25 cellular contexts compared by ENCODE assay signal in the genomic region with DNA sequence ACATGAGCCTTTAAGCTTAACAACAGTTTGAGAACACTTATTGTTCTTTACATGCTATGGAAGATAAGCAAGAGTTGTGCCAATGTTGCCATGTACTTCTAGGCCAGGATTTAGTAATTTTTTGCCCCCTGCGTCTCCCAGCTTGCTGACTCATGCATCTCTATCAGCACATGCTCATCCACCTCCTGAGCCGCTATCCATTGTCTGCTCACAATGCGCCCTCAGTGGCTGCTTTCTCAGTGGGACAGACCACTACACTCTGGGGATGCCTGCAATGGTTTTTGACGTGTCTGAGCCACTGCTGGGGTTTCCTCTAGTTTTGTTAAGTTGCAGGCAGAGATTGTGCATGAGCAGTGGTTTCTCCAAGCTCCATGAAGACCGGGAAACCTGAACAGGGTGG. TPM values are rescaled to one million over a fixed set of nuclear protein-coding genes. Genes with fewer than 3 reads are reported as not detected.
A peak's percentile ranks its signal among the peaks of the same experiment; 100 is the strongest.
DNase-seq lines count a peak whose midpoint lies in the region; ATAC-seq and TF ChIP-seq lines count a peak whose summit lies in the region.
"Had no signal": no experiment of that assay in that cellular context is flagged by ENCODE, and none has a peak within 500 bp of the region (broad histone marks: within the 10 kb centered on the region; RNA-seq: fewer than 3 reads in every experiment).

No MANE protein-coding gene starts in this region.

- no peaks in the 10 kb centered on the region for H3K9me3 Mint-ChIP-seq in activated T-helper 1 cell treated with anti-CD3 and anti-CD28 coated beads, Interleukin-12 subunit alpha, Interleukin-12 subunit beta, Interleukin-2, Interleukin-4 antibody, amounts not matched to agents 30 ng/mL and 10 ng/mL and 1 ng/mL, durations not matched to agents 14 hours and 24 hours and 36 hours
- H3K9me3 Mint-ChIP-seq: activated CD4-positive, alpha-beta memory T cell treated with anti-CD3 and anti-CD28 coated beads, Interleukin-2, amount 10 ng/mL, durations not matched to agents 7 days and 5 days; activated naive CD4-positive, alpha-beta T cell treated with anti-CD3 and anti-CD28 coated beads, Interleukin-2, amount 10 ng/mL, durations not matched to agents 7 days and 5 days; CD8-positive, alpha-beta memory T cell; immature natural killer cell had no signal

- peaks cover 19% of the 10 kb centered on the region for H3K4me1 Mint-ChIP-seq in activated T-helper 1 cell treated with anti-CD3 and anti-CD28 coated beads, Interleukin-12 subunit alpha, Interleukin-12 subunit beta, Interleukin-2, Interleukin-4 antibody, amounts not matched to agents 30 ng/mL and 10 ng/mL and 1 ng/mL, durations not matched to agents 14 hours and 24 hours and 36 hours (ENCODE audit: low read depth)

- no peak for TF ChIP-seq CTCF in fibroblast of pulmonary artery (IDR thresholded peaks at IDR 0.05; ENCODE audit: low read length, missing control alignments)

- H3K27me3 Mint-ChIP-seq in activated T-helper 1 cell treated with anti-CD3 and anti-CD28 coated beads, Interleukin-12 subunit alpha, Interleukin-12 subunit beta, Interleukin-2, Interleukin-4 antibody, amounts not matched to agents 30 ng/mL and 10 ng/mL and 1 ng/mL, durations not matched to agents 14 hours and 24 hours and 36 hours (ENCODE audit: insufficient read depth), result no peaks in the 10 kb centered on the region
- H3K27me3 Mint-ChIP-seq: activated CD4-positive, alpha-beta memory T cell treated with anti-CD3 and anti-CD28 coated beads, Interleukin-2, amount 10 ng/mL, durations not matched to agents 7 days and 5 days; activated naive CD4-positive, alpha-beta T cell treated with anti-CD3 and anti-CD28 coated beads, Interleukin-2, amount 10 ng/mL, durations not matched to agents 7 days and 5 days had no signal

- intact Hi-C loops in activated T-helper 1 cell treated with anti-CD3 and anti-CD28 coated beads, Interleukin-12 subunit alpha, Interleukin-12 subunit beta, Interleukin-2, Interleukin-4 antibody, amounts not matched to agents 30 ng/mL and 10 ng/mL and 1 ng/mL, durations not matched to agents 14 hours and 24 hours and 36 hours (cut with micrococcal nuclease), result no loop called here

- ATAC-seq in GM21717 (IDR thresholded peaks at IDR 0.05; ENCODE audit: unreplicated experiment) (no peak), HG02588 (IDR thresholded peaks at IDR 0.05; ENCODE audit: unreplicated experiment) (no peak)
- ATAC-seq: body of pancreas, GM12878, left ventricle myocardium superior had no signal

- peaks cover 42% of the 10 kb centered on the region for H3K36me3 Mint-ChIP-seq in activated T-helper 1 cell treated with anti-CD3 and anti-CD28 coated beads, Interleukin-12 subunit alpha, Interleukin-12 subunit beta, Interleukin-2, Interleukin-4 antibody, amounts not matched to agents 30 ng/mL and 10 ng/mL and 1 ng/mL, durations not matched to agents 14 hours and 24 hours and 36 hours (ENCODE audit: low read depth)

- DNase-seq in DMS79 treated with DMSO at 0.1 percent for 48 hours (lab: John Stamatoyannopoulos, UW) (peak; percentile 45), DMS79 (lab: John Stamatoyannopoulos, UW) (no peak), amniotic epithelial cell (ENCODE audit: low read depth) (peak; percentile 63), fibroblast of pulmonary artery (ENCODE audit: low read depth) (peak; percentile 75), putamen (ENCODE audit: low spot score) (peak; percentile 12)
- DNase-seq in activated T-helper 1 cell treated with anti-CD3 and anti-CD28 coated beads, Interleukin-12 subunit alpha, Interleukin-12 subunit beta, Interleukin-2, Interleukin-4 antibody, amounts not matched to agents 30 ng/mL and 10 ng/mL and 1 ng/mL, durations not matched to agents 14 hours and 24 hours and 36 hours (ENCODE audit: low spot score), result no peak
- DNase-seq: activated CD4-positive, alpha-beta memory T cell treated with anti-CD3 and anti-CD28 coated beads, Interleukin-2, amount 10 ng/mL, durations not matched to agents 7 days and 5 days; activated CD4-positive, CD25-positive, alpha-beta regulatory T cell; activated naive CD4-positive, alpha-beta T cell treated with anti-CD3 and anti-CD28 coated beads, Interleukin-2, amount 10 ng/mL, durations not matched to agents 7 days and 5 days; activated T-cell treated with anti-CD3 and anti-CD28 coated beads, Interleukin-2, amount 50 U/mL, for 48 hours; AML-193; body of pancreas; CD8-positive, alpha-beta memory T cell; colonic mucosa; immature natural killer cell; left ventricle myocardium superior; MV-4-11; NCI-H774; small intestine; stimulated activated naive CD4-positive, alpha-beta T cell; T-helper 9 cell; thyroid gland had no signal

- H3K4me3 ChIP-seq in fibroblast of pulmonary artery (replicated peaks; ENCODE audit: low read depth, low read length), result no peak overlapping the region
- H3K4me3 ChIP-seq: body of pancreas, colonic mucosa, GM12878, thyroid gland had no signal

- no peak overlapping the region for H3K27ac Mint-ChIP-seq in activated T-helper 1 cell treated with anti-CD3 and anti-CD28 coated beads, Interleukin-12 subunit alpha, Interleukin-12 subunit beta, Interleukin-2, Interleukin-4 antibody, amounts not matched to agents 30 ng/mL and 10 ng/mL and 1 ng/mL, durations not matched to agents 14 hours and 24 hours and 36 hours
- H3K27ac Mint-ChIP-seq: activated CD4-positive, alpha-beta memory T cell treated with anti-CD3 and anti-CD28 coated beads, Interleukin-2, amount 10 ng/mL, durations not matched to agents 7 days and 5 days; activated naive CD4-positive, alpha-beta T cell treated with anti-CD3 and anti-CD28 coated beads, Interleukin-2, amount 10 ng/mL, durations not matched to agents 7 days and 5 days; immature natural killer cell had no signal

- H3K4me3 Mint-ChIP-seq in activated T-helper 1 cell treated with anti-CD3 and anti-CD28 coated beads, Interleukin-12 subunit alpha, Interleukin-12 subunit beta, Interleukin-2, Interleukin-4 antibody, amounts not matched to agents 30 ng/mL and 10 ng/mL and 1 ng/mL, durations not matched to agents 14 hours and 24 hours and 36 hours, result no peak overlapping the region
- H3K4me3 Mint-ChIP-seq: activated CD4-positive, alpha-beta memory T cell treated with anti-CD3 and anti-CD28 coated beads, Interleukin-2, amount 10 ng/mL, durations not matched to agents 7 days and 5 days; activated naive CD4-positive, alpha-beta T cell treated with anti-CD3 and anti-CD28 coated beads, Interleukin-2, amount 10 ng/mL, durations not matched to agents 7 days and 5 days; CD8-positive, alpha-beta memory T cell; immature natural killer cell had no signal

RNA-seq across cellular contexts. Expression of a gene that starts 50.9 kb away (rescaled TPM):
- 24.5 and 26.5 TPM in 2 replicates for total RNA-seq in activated T-helper 1 cell treated with anti-CD3 and anti-CD28 coated beads, Interleukin-12 subunit alpha, Interleukin-12 subunit beta, Interleukin-2, Interleukin-4 antibody, amounts not matched to agents 30 ng/mL and 10 ng/mL and 1 ng/mL, durations not matched to agents 14 hours and 24 hours and 36 hours

Comparison
In these comparisons a context has a peak if more than half of its experiments do, and no peak if none do; other contexts are left out.
1. DNase-seq: peak in DMS79 treated with DMSO at 0.1 percent for 48 hours (single experiment), amniotic epithelial cell (single experiment), fibroblast of pulmonary artery (single experiment) and putamen (single experiment); none in DMS79 (single experiment) and activated T-helper 1 cell treated with anti-CD3 and anti-CD28 coated beads, Interleukin-12 subunit alpha, Interleukin-12 subunit beta, Interleukin-2, Interleukin-4 antibody, amounts not matched to agents 30 ng/mL and 10 ng/mL and 1 ng/mL, durations not matched to agents 14 hours and 24 hours and 36 hours (single experiment).